8 cellular contexts compared by ENCODE assay signal in genomic region chr11:12446863-12447262, GRCh38.
"Had no signal": no experiment of that assay in that cellular context is flagged by ENCODE, and none has a peak within 500 bp of the region (broad histone marks: within the 10 kb centered on the region; RNA-seq: fewer than 3 reads in every experiment).

No MANE protein-coding gene starts in this region.

- H3K4me1 Mint-ChIP-seq: H9 had no signal

- H2AFZ ChIP-seq: GM23338 had no signal

- FAIRE-seq: H1, H54, HTR-8/SVneo had no signal

- H3K4me3 ChIP-seq: GM23338 had no signal

- DNase-seq: H9, HCEC 1CT, IMR-90 had no signal

- H3K9me3 Mint-ChIP-seq: GM23338, H9 had no signal

- H3K27ac ChIP-seq: HL-60 had no signal

- H3K4me3 Mint-ChIP-seq: GM23338, H9 had no signal

- H3K27ac Mint-ChIP-seq: GM23338, H9 had no signal

- ATAC-seq: GM23338 had no signal

- H3K4me2 ChIP-seq: GM23338 had no signal
